ENCODE assay signal across 8 cellular contexts in the genomic region with DNA sequence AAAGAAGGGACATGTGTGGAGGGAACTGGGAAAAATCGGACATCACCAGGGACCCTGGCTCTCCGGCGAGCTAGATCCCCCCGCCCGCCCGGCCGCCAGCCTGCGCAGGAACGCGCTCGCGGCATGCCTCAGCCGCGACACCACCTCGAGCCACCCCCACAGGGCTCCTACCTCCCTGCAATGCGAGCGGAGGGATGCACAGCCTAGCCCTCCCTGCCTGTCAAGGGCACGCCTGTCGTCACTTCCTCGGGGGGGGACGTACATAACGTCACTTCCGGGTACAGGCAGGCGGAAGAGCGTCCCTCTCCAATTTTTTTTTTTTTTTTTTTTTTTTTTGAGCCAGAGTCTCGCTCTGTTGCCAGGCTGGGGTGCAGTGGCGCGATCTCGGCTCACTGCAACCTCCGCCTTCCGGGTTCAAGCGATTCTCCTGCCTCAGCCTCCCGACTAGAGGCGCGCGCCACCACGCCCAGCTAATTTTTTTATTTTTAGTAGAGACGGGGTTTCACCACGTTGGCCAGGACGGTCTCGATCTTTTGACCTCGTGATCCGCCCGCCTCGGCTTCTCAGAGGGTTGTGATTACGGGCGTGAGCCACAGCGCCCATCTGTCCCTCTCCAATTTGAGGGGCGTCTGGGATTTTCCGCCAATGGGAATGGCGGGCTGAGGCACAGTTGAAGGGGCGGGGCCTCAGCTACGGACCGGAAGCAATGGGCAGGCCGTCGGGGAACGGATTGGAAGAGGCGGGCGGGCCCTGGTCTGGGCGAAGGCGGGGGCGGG. TPM values are rescaled to one million over a fixed set of nuclear protein-coding genes. Genes with fewer than 3 reads are reported as not detected.
DNase-seq lines count a peak whose midpoint lies in the region; ATAC-seq, FAIRE-seq and TF ChIP-seq lines count a peak whose summit lies in the region.

TSS of gene TXN2 (minus strand) at position 248 of the 776 bp plus-strand sequence. CDS start 803 bp downstream, outside the sequence.

- H3K27me3 ChIP-seq in A673 (replicated peaks; ENCODE audit: insufficient read depth, low read depth, low read length, poor library complexity), result no peaks in the 10 kb centered on the region
- no peaks in the 10 kb centered on the region for H3K27me3 ChIP-seq in WERI-Rb-1 (ENCODE audit: insufficient read depth, low read depth, severe bottlenecking)
- no peaks in the 10 kb centered on the region for H3K27me3 ChIP-seq in mammary epithelial cell (ENCODE audit: insufficient read depth, low read length)
- peaks cover 19% of the 10 kb centered on the region for H3K27me3 ChIP-seq in iPS-20b (ENCODE audit: insufficient read depth, low read length)
- H3K27me3 ChIP-seq in small intestine (ENCODE audit: control insufficient read depth in 2 of 2, insufficient read depth in 2 of 2, low read length in 2 of 2), result no peaks in the 10 kb centered on the region

- CTCF ChIA-PET in A673 (lab: Charles Lee), result interaction anchor here (0.6 to 1.0 kb wide), 2 partner anchors 10 to 27 kb away, joined by 3 to 8 read pairs; no protein-coding TSS in a partner anchor
- CTCF ChIA-PET in mammary epithelial cell (lab: Charles Lee; ENCODE audit: low non-redundant PET), result no interaction called here

- no peak for TF ChIP-seq CTCF in A673 (conservative IDR thresholded peaks at IDR 0.05; ENCODE audit: low read depth, low read length)
- TF ChIP-seq CTCF in WERI-Rb-1 (IDR thresholded peaks at IDR 0.05; ENCODE audit: low read depth, low read length), result no peak
- TF ChIP-seq CTCF in mammary epithelial cell (conservative IDR thresholded peaks at IDR 0.05 in 1 of 2, IDR thresholded peaks at IDR 0.05 in 1 of 2; ENCODE audit: extremely low read depth in 1 of 2, insufficient read depth in 1 of 2, low read depth in 1 of 2, low read length in 2 of 2), result no peak

- BruUV-seq in A673 (replicated peaks; lab: Mats Ljungman, UMichigan), result no TSS peak
- BruUV-seq in mammary epithelial cell (replicated peaks; lab: Mats Ljungman, UMichigan), result TSS peak; percentile 57

- H2AFZ ChIP-seq in mammary epithelial cell (ENCODE audit: low read depth, low read length), result peak within 1 kb of the TSS; percentile 91

- ATAC-seq in GM18868 (IDR thresholded peaks at IDR 0.05; ENCODE audit: unreplicated experiment), result peak; percentile 80
- peak; percentile 79 for ATAC-seq in HG03135 (IDR thresholded peaks at IDR 0.05; ENCODE audit: unreplicated experiment)

- H3K79me2 ChIP-seq in mammary epithelial cell (ENCODE audit: insufficient read depth, low read length), result peaks cover 24% of the 10 kb centered on the region

- in situ Hi-C loops in mammary epithelial cell (cut with MboI; ENCODE audit: low sequenced_read_pairs in 2 of 2), result loop anchor here (25.0 kb wide), 2 partner anchors 294 to 319 kb away; partner anchors contain the start of gene APOL3 (in 1 of the 2)

- H3K9ac ChIP-seq in mammary epithelial cell (ENCODE audit: insufficient read depth, low read length) (peak within 1 kb of the TSS; percentile 89), iPS-20b (ENCODE audit: low read depth, low read length) (peak within 1 kb of the TSS; percentile 74)

- peak within 1 kb of the TSS; percentile 92 for H3K4me2 ChIP-seq in mammary epithelial cell (ENCODE audit: insufficient read depth, low read depth, low read length)

- H3K27ac ChIP-seq in A673 (ENCODE audit: low read depth, low read length, poor library complexity, severe bottlenecking) (peak within 1 kb of the TSS; percentile 99), WERI-Rb-1 (peak within 1 kb of the TSS; percentile 100), mammary epithelial cell (ENCODE audit: insufficient read depth, low read depth, low read length) (peak within 1 kb of the TSS; percentile 86), iPS-20b (ENCODE audit: low read length) (peak within 1 kb of the TSS; percentile 71), small intestine (ENCODE audit: low read depth in 1 of 2, low read length in 1 of 2) (peak within 1 kb of the TSS; percentile 96 to 99)

- H3K4me1 ChIP-seq in A673 (ENCODE audit: insufficient read depth, low read length, poor library complexity, severe bottlenecking), result peaks cover 8% of the 10 kb centered on the region
- peaks cover 14% of the 10 kb centered on the region for H3K4me1 ChIP-seq in mammary epithelial cell (ENCODE audit: insufficient read depth, low read length)
- no peaks in the 10 kb centered on the region for H3K4me1 ChIP-seq in iPS-20b (ENCODE audit: insufficient read depth, low read length)
- peaks cover 3 to 8% of the 10 kb centered on the region in 2 donors for H3K4me1 ChIP-seq in small intestine (ENCODE audit: control insufficient read depth in 2 of 2, insufficient read depth in 1 of 2, low read depth in 1 of 2, low read length in 1 of 2)

- POLR2A ChIA-PET in A673 (lab: Charles Lee; ENCODE audit: low non-redundant PET), result interaction anchor here (0.7 to 1.0 kb wide), 3 partner anchors 26 to 133 kb away, joined by 3 to 14 read pairs (median 10); partner anchors contain the start of gene FOXRED2

- DNase-seq in A673 (ENCODE audit: low spot score) (peak; percentile 98), NCI-H2227 (lab: John Stamatoyannopoulos, UW; ENCODE audit: unreplicated experiment) (peak; percentile 96), WERI-Rb-1 (peak; percentile 97), mammary epithelial cell (peak; percentile 92), small intestine (peak; percentile 95)

- H3K4me3 ChIP-seq in A673 (ENCODE audit: low read depth, low read length, poor library complexity, severe bottlenecking) (peak within 1 kb of the TSS; percentile 58), WERI-Rb-1 (ENCODE audit: low read depth, low read length) (peak within 1 kb of the TSS; percentile 61), mammary epithelial cell (replicated peaks in 1 of 3; ENCODE audit: insufficient read depth in 1 of 3, low read depth in 2 of 3, low read length in 3 of 3) (peak within 1 kb of the TSS; percentile 86 to 92 (median 86)), iPS-20b (ENCODE audit: low read length) (peak within 1 kb of the TSS; percentile 79), small intestine (ENCODE audit: low read depth in 1 of 2, low read length in 2 of 2) (peak within 1 kb of the TSS; percentile 83 to 95)

- dilution Hi-C loops in mammary epithelial cell (cut with HindIII; ENCODE audit: low sequenced_read_pairs), result no loop called here

- H3K9me3 ChIP-seq in A673 (ENCODE audit: low read depth, low read length, poor library complexity, severe bottlenecking), result no peaks in the 10 kb centered on the region
- no peaks in the 10 kb centered on the region for H3K9me3 ChIP-seq in WERI-Rb-1 (ENCODE audit: severe bottlenecking)
- no peaks in the 10 kb centered on the region for H3K9me3 ChIP-seq in mammary epithelial cell (replicated peaks; ENCODE audit: insufficient read depth, low read length)
- H3K9me3 ChIP-seq in iPS-20b (ENCODE audit: insufficient read depth, low read depth, low read length), result no peaks in the 10 kb centered on the region
- no peaks in the 10 kb centered on the region for H3K9me3 ChIP-seq in small intestine (ENCODE audit: control insufficient read depth, low read depth)

- WGBS in mammary epithelial cell (ENCODE audit: low coverage, missing lambda C conversion rate), result 2% methylated on average over 18 of the region's 62 CpGs
- WGBS in small intestine, 3 donors, result 0 to 1% (median 0%) methylated on average over 58 to 62 of the region's 62 CpGs

- FAIRE-seq in small intestine (lab: Jason Lieb, UNC), result no peak

- H4K20me1 ChIP-seq in mammary epithelial cell (ENCODE audit: insufficient read depth, low read length), result no peaks in the 10 kb centered on the region

- intact Hi-C loops in A673 (cut with micrococcal nuclease; ENCODE audit: unreplicated experiment), result no loop called here
- intact Hi-C loops in mammary epithelial cell (cut with micrococcal nuclease), result loop anchor here (5.0 kb wide), 1 partner anchor 244 kb away; the partner anchor contains the start of gene APOL2

- peaks cover 21% of the 10 kb centered on the region for H3K36me3 ChIP-seq in A673 (ENCODE audit: insufficient read depth, low read length, poor library complexity, severe bottlenecking)
- peaks cover 29% of the 10 kb centered on the region for H3K36me3 ChIP-seq in WERI-Rb-1
- H3K36me3 ChIP-seq in mammary epithelial cell (ENCODE audit: insufficient read depth, low read length), result no peaks in the 10 kb centered on the region
- peaks cover 10% of the 10 kb centered on the region for H3K36me3 ChIP-seq in iPS-20b (ENCODE audit: insufficient read depth, low read depth, low read length)
- H3K36me3 ChIP-seq in small intestine (ENCODE audit: control insufficient read depth in 2 of 2, insufficient read depth in 2 of 2, low read length in 2 of 2), result peaks cover 3 to 6% of the 10 kb centered on the region in 2 donors

RNA-seq across cellular contexts. Expression of gene TXN2, which starts in this region (rescaled TPM):
- total RNA-seq in A673 (2021), result 85.4 and 88.4 TPM in 2 replicates
- total RNA-seq in mammary epithelial cell, result 10 to 100 TPM; 34.7 to 56.9 TPM
- polyA plus RNA-seq in mammary epithelial cell, result 127 TPM
- 136 TPM for polyA minus RNA-seq in mammary epithelial cell
- polyA plus RNA-seq in small intestine, result 100 to 1,000 TPM; 164 to 209 (median 199) TPM

Comparison
In these comparisons a context has a peak if more than half of its experiments do, and no peak if none do; other contexts are left out.
1. Peak in every context shown above with its lines: DNase-seq, ATAC-seq, H3K4me3 ChIP-seq and H3K27ac ChIP-seq.